Comparison of ENCODE assay signal across 1 cellular context in genomic region chr20:50274570-50275430, GRCh38.
TF ChIP-seq lines count a peak whose summit lies in the region.

No MANE protein-coding gene starts in this region.

TF ChIP-seq in HepG2, 621 proteins besides CTCF, POLR2A, EP300 and RAD21 (continued from another document and continues in another):
- TF ChIP-seq ESRRA (CRISPR knock-in tag; IDR thresholded peaks at IDR 0.05; ENCODE audit: low read depth) = peak; percentile 96
- TF ChIP-seq ZNF430 (CRISPR knock-in tag; IDR thresholded peaks at IDR 0.05) = peak; percentile 20; the same call in 1 of the 2 replicates
- peak; percentile 97 for TF ChIP-seq PCBP1 (IDR thresholded peaks at IDR 0.05; ENCODE audit: borderline replicate concordance, low read depth, low read length)
- TF ChIP-seq NFYC (CRISPR knock-in tag; IDR thresholded peaks at IDR 0.05) = peak; percentile 52
- TF ChIP-seq ZNF619 (CRISPR knock-in tag; IDR thresholded peaks at IDR 0.05) = no peak
- peak; percentile 80; the same call in 1 of the 2 replicates for TF ChIP-seq DZIP1 (CRISPR knock-in tag; IDR thresholded peaks at IDR 0.05)
- no peak for TF ChIP-seq NPAS2 (CRISPR knock-in tag; IDR thresholded peaks at IDR 0.05; ENCODE audit: borderline replicate concordance)
- no peak for TF ChIP-seq GABPA (IDR thresholded peaks at IDR 0.05; ENCODE audit: low read depth, low read length)
- TF ChIP-seq GABPA (CRISPR knock-in tag; IDR thresholded peaks at IDR 0.05; ENCODE audit: low read depth) = peak; percentile 79
- TF ChIP-seq ZNF546 (CRISPR knock-in tag; conservative IDR thresholded peaks at IDR 0.05) = peak; percentile 75; the same call in 1 of the 2 replicates
- TF ChIP-seq, protein P1, sequence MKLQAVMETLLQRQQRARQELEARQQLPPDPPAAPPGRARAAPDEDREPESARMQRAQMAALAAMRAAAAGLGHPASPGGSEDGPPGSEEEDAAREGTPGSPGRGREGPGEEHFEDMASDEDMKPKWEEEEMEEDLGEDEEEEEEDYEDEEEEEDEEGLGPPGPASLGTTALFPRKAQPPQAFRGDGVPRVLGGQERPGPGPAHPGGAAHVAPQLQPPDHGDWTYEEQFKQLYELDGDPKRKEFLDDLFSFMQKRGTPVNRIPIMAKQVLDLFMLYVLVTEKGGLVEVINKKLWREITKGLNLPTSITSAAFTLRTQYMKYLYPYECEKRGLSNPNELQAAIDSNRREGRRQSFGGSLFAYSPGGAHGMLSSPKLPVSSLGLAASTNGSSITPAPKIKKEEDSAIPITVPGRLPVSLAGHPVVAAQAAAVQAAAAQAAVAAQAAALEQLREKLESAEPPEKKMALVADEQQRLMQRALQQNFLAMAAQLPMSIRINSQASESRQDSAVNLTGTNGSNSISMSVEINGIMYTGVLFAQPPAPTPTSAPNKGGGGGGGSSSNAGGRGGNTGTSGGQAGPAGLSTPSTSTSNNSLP (IDR thresholded peaks at IDR 0.05; ENCODE audit: low read depth, low read length) = no peak
- TF ChIP-seq SUZ12 (IDR thresholded peaks at IDR 0.05; ENCODE audit: low read depth, low read length) = no peak
- peak; percentile 43; the same call in 1 of the 2 replicates for TF ChIP-seq ZNF512 (CRISPR knock-in tag; IDR thresholded peaks at IDR 0.05)
- TF ChIP-seq ZNF567 (CRISPR knock-in tag; IDR thresholded peaks at IDR 0.05; ENCODE audit: borderline replicate concordance) = peak; percentile 86; the same call in 1 of the 2 replicates
- peak; percentile 98 for TF ChIP-seq ZNF512B (CRISPR knock-in tag; IDR thresholded peaks at IDR 0.05; ENCODE audit: borderline replicate concordance)
- TF ChIP-seq CC2D1A (CRISPR knock-in tag; IDR thresholded peaks at IDR 0.05) = no peak
- peak; percentile 97 for TF ChIP-seq ZNF670 (CRISPR knock-in tag; IDR thresholded peaks at IDR 0.05; ENCODE audit: borderline replicate concordance)
- peak; percentile 95 for TF ChIP-seq AKAP8 (CRISPR knock-in tag; IDR thresholded peaks at IDR 0.05)
- no peak for TF ChIP-seq ZNF326 (CRISPR knock-in tag; IDR thresholded peaks at IDR 0.05; ENCODE audit: borderline replicate concordance)
- no peak for TF ChIP-seq PHB2 (IDR thresholded peaks at IDR 0.05; ENCODE audit: partially characterized antibody)
- no peak for TF ChIP-seq ZBTB49 (CRISPR knock-in tag; IDR thresholded peaks at IDR 0.05; ENCODE audit: borderline replicate concordance)
- peak; percentile 86; the same call in 1 of the 2 replicates for TF ChIP-seq ZNF280B (CRISPR knock-in tag; IDR thresholded peaks at IDR 0.05; ENCODE audit: borderline replicate concordance)
- no peak for TF ChIP-seq ZSCAN22 (CRISPR knock-in tag; IDR thresholded peaks at IDR 0.05)
- TF ChIP-seq ZNF253 (CRISPR knock-in tag; IDR thresholded peaks at IDR 0.05; ENCODE audit: borderline replicate concordance) = no peak
- peak; percentile 81; the same call in 1 of the 2 replicates for TF ChIP-seq TFAP4 (IDR thresholded peaks at IDR 0.05; ENCODE audit: borderline replicate concordance, low read depth)
- peak; percentile 70 for TF ChIP-seq CSRNP1 (CRISPR knock-in tag; IDR thresholded peaks at IDR 0.05)
- TF ChIP-seq ZBTB42 (CRISPR knock-in tag; IDR thresholded peaks at IDR 0.05) = no peak
- TF ChIP-seq ZNF691 (CRISPR knock-in tag; IDR thresholded peaks at IDR 0.05; ENCODE audit: borderline replicate concordance, low read depth) = peak; percentile 98; the same call in 1 of the 2 replicates
- peak; percentile 99 for TF ChIP-seq ZBTB7B (CRISPR knock-in tag; IDR thresholded peaks at IDR 0.05)
- TF ChIP-seq ZNF644 (CRISPR knock-in tag; IDR thresholded peaks at IDR 0.05; ENCODE audit: low read depth) = peak; percentile 86
- TF ChIP-seq ZNF33B (CRISPR knock-in tag; IDR thresholded peaks at IDR 0.05) = peak; percentile 81; the same call in 1 of the 2 replicates
- peak; percentile 46; the same call in 1 of the 2 replicates for TF ChIP-seq MYPOP (CRISPR knock-in tag; IDR thresholded peaks at IDR 0.05)
- peak; percentile 97 for TF ChIP-seq ZNF776 (CRISPR knock-in tag; IDR thresholded peaks at IDR 0.05)
- TF ChIP-seq CHCHD3 (CRISPR knock-in tag; IDR thresholded peaks at IDR 0.05) = peak; percentile 59; the same call in 1 of the 2 replicates
- no peak for TF ChIP-seq ARNT (IDR thresholded peaks at IDR 0.05)
- TF ChIP-seq MIER3 (CRISPR knock-in tag; IDR thresholded peaks at IDR 0.05; ENCODE audit: borderline replicate concordance) = peak; percentile 97
- TF ChIP-seq, protein P2, sequence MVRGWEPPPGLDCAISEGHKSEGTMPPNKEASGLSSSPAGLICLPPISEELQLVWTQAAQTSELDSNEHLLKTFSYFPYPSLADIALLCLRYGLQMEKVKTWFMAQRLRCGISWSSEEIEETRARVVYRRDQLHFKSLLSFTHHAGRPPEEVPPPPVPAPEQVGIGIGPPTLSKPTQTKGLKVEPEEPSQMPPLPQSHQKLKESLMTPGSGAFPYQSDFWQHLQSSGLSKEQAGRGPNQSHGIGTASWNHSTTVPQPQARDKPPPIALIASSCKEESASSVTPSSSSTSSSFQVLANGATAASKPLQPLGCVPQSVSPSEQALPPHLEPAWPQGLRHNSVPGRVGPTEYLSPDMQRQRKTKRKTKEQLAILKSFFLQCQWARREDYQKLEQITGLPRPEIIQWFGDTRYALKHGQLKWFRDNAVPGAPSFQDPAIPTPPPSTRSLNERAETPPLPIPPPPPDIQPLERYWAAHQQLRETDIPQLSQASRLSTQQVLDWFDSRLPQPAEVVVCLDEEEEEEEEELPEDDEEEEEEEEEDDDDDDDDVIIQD (CRISPR knock-in tag; IDR thresholded peaks at IDR 0.05; ENCODE audit: low read depth) = peak; percentile 55; the same call in 1 of the 2 replicates
